ENCODE assay signal across 8 cellular contexts in the genomic region with DNA sequence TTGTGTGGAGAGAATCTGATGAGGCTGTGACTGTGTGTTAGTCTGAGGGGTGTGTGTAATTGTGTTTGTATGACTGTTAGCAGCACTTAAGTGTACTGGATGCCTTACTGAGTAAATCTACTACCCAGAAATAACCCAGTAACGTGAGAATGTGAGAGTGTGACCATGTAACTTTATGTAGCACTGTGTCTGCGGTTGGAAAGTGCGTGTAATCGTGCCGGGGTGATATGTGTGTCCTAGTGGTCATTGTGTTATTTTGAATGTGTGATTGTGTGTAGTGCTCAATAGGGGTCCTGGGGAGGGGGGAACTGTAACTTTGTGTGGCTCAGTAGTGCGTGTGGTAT. TPM values are rescaled to one million over a fixed set of nuclear protein-coding genes. Genes with fewer than 3 reads are reported as not detected.
DNase-seq lines count a peak whose midpoint lies in the region; ATAC-seq, FAIRE-seq and TF ChIP-seq lines count a peak whose summit lies in the region.

No MANE protein-coding gene starts in this region.

- H3K4me3 ChIP-seq in HAP-1 (peak overlapping the region; percentile 84), SU-DHL-6 (ENCODE audit: insufficient read depth, low read length, poor library complexity, severe bottlenecking) (peak overlapping the region; percentile 90), fibroblast of mammary gland (ENCODE audit: control insufficient read depth, low read depth, low read length) (peak overlapping the region; percentile 98), parathyroid adenoma (ENCODE audit: low read depth, low read length) (peak overlapping the region; percentile 78)

- ATAC-seq in HG03139 (IDR thresholded peaks at IDR 0.05; ENCODE audit: unreplicated experiment) (no peak), HG03442 (IDR thresholded peaks at IDR 0.05; ENCODE audit: unreplicated experiment) (no peak)

- H3F3A ChIP-seq in SU-DHL-6 (ENCODE audit: insufficient read depth) = no peaks in the 10 kb centered on the region

- H3K4me1 ChIP-seq in HAP-1 (no peaks in the 10 kb centered on the region), parathyroid adenoma (no peaks in the 10 kb centered on the region)

- in situ Hi-C loops in HAP-1 (cut with MboI; ENCODE audit: low sequenced_read_pairs) = no loop called here

- H3K79me2 ChIP-seq in SU-DHL-6 (ENCODE audit: insufficient read depth, low read length) (peaks cover 41% of the 10 kb centered on the region), parathyroid adenoma (peaks cover 7% of the 10 kb centered on the region)

- H4K20me1 ChIP-seq in SU-DHL-6 (ENCODE audit: low read depth, low read length) = no peaks in the 10 kb centered on the region

- H2AFZ ChIP-seq in SU-DHL-6 (ENCODE audit: low read depth, low read length, severe bottlenecking) (peak overlapping the region; percentile 78), parathyroid adenoma (peak overlapping the region; percentile 76)

- DNase-seq in HAP-1 (ENCODE audit: low spot score in 2 of 2) (no peak), fibroblast of mammary gland (ENCODE audit: low read depth) (peak; percentile 49), MV-4-11 (lab: John Stamatoyannopoulos, UW) (no peak), GM12891 (ENCODE audit: insufficient read length, low spot score) (no peak)

- FAIRE-seq in GM12891 (lab: Jason Lieb, UNC) = no peak

- H3K9me2 ChIP-seq in SU-DHL-6 (replicated peaks; ENCODE audit: insufficient read depth, low read length) = no peaks in the 10 kb centered on the region

- H3K36me3 ChIP-seq in HAP-1 (replicated peaks) (no peaks in the 10 kb centered on the region; the same call in 1 of the 2 replicates), SU-DHL-6 (ENCODE audit: low read length) (peaks cover 17% of the 10 kb centered on the region), parathyroid adenoma (ENCODE audit: control insufficient read depth, insufficient read depth, low read length) (no peaks in the 10 kb centered on the region)

- no peak for TF ChIP-seq POLR2A in GM12891 (IDR thresholded peaks at IDR 0.05; ENCODE audit: low read depth, low read length)

- H3K4me2 ChIP-seq in SU-DHL-6 (ENCODE audit: low read depth, low read length, poor library complexity, severe bottlenecking) (peak overlapping the region; percentile 89), parathyroid adenoma (ENCODE audit: low read length) (peak overlapping the region; percentile 90)

- H3K9me3 ChIP-seq in HAP-1 = no peaks in the 10 kb centered on the region
- no peaks in the 10 kb centered on the region for H3K9me3 ChIP-seq in SU-DHL-6 (ENCODE audit: insufficient read depth, low read length)
- no peaks in the 10 kb centered on the region for H3K9me3 ChIP-seq in parathyroid adenoma (ENCODE audit: control insufficient read depth, low read length)

- peak overlapping the region; percentile 80 for H3K9ac ChIP-seq in SU-DHL-6 (ENCODE audit: low read length)
- H3K9ac ChIP-seq in parathyroid adenoma = no peak overlapping the region

- H3K27ac ChIP-seq in SU-DHL-6 (ENCODE audit: low read depth, low read length) (peak overlapping the region; percentile 78; the same call in 1 of the 2 replicates), parathyroid adenoma (peak overlapping the region; percentile 73)

- no peak for TF ChIP-seq CTCF in SU-DHL-6 (IDR thresholded peaks at IDR 0.05; ENCODE audit: insufficient read depth, low read length, poor library complexity, severe bottlenecking)
- no peak for TF ChIP-seq CTCF in fibroblast of mammary gland (conservative IDR thresholded peaks at IDR 0.05; ENCODE audit: control insufficient read depth, insufficient read depth, low read depth, low read length)
- no peak for TF ChIP-seq CTCF in parathyroid adenoma (IDR thresholded peaks at IDR 0.05)

- H3K27me3 ChIP-seq in HAP-1 (ENCODE audit: low read depth) (no peaks in the 10 kb centered on the region), SU-DHL-6 (ENCODE audit: low read length) (no peaks in the 10 kb centered on the region), parathyroid adenoma (ENCODE audit: control insufficient read depth, insufficient read depth, low read length) (no peaks in the 10 kb centered on the region)

TF ChIP-seq in GM12891, 5 proteins besides CTCF, POLR2A, EP300 and RAD21:
- TF ChIP-seq POU2F2 (IDR thresholded peaks at IDR 0.05; ENCODE audit: low read depth, low read length) = no peak
- TF ChIP-seq POLR2AphosphoS5 (IDR thresholded peaks at IDR 0.05; ENCODE audit: low read depth, low read length) = no peak
- no peak for TF ChIP-seq PAX5 (IDR thresholded peaks at IDR 0.05; ENCODE audit: insufficient read depth, low read length, severe bottlenecking)
- TF ChIP-seq SPI1 (IDR thresholded peaks at IDR 0.05; ENCODE audit: low read depth, low read length) = no peak
- TF ChIP-seq TAF1 (IDR thresholded peaks at IDR 0.05; ENCODE audit: low read depth, low read length) = no peak

RNA-seq across cellular contexts. Expression of a gene that starts 0.6 kb away (rescaled TPM):
- polyA plus RNA-seq in GM12891 (2012; ENCODE audit: low read depth, missing spikeins) = 3.8 TPM

RNA-seq across cellular contexts. Expression of a gene that starts 8.2 kb away (rescaled TPM):
- 2.6 TPM for polyA plus RNA-seq in GM12891 (2012; ENCODE audit: low read depth, missing spikeins)

RNA-seq across cellular contexts. Expression of a gene that starts 46.1 kb away (rescaled TPM):
- 15.9 TPM for polyA plus RNA-seq in GM12891 (2012; ENCODE audit: low read depth, missing spikeins)
